In genomic region chr6:112690497-112691202, GRCh38 we compare ENCODE assay signal across 14 cellular contexts.
DNase-seq lines count a peak whose midpoint lies in the region; ATAC-seq, FAIRE-seq and TF ChIP-seq lines count a peak whose summit lies in the region.
"Had no signal": no experiment of that assay in that cellular context is flagged by ENCODE, and none has a peak within 500 bp of the region (broad histone marks: within the 10 kb centered on the region; RNA-seq: fewer than 3 reads in every experiment).

No MANE protein-coding gene starts in this region.

- H3K4me3 ChIP-seq in A549 (no peak overlapping the region), aorta (ENCODE audit: low read length in 2 of 2) (no peak overlapping the region)
- H3K4me3 ChIP-seq: prostate gland had no signal

- no peaks in the 10 kb centered on the region for H3K27me3 ChIP-seq in aorta (ENCODE audit: control insufficient read depth in 1 of 2, insufficient read depth in 2 of 2, low read length in 1 of 2)

- no peak for TF ChIP-seq EP300 in A549 (IDR thresholded peaks at IDR 0.05)

- no peaks in the 10 kb centered on the region for H3K36me3 ChIP-seq in aorta (ENCODE audit: control insufficient read depth in 1 of 2, insufficient read depth in 2 of 2, low read length in 1 of 2)
- H3K36me3 ChIP-seq: prostate gland had no signal

- FAIRE-seq in A549 (lab: Jason Lieb, UNC) = no peak

- no peak overlapping the region for H3K27ac Mint-ChIP-seq in endothelial cell (ENCODE audit: unreplicated experiment)
- H3K27ac Mint-ChIP-seq: activated CD4-positive, alpha-beta T cell treated with anti-CD3 and anti-CD28 coated beads, Interleukin-2, amount 10 ng/mL, durations not matched to agents 7 days and 5 days; activated naive CD4-positive, alpha-beta T cell treated with anti-CD3 and anti-CD28 coated beads for 36 hours; CD4-positive, CD25-positive, alpha-beta regulatory T cell had no signal

- intact Hi-C loops in aorta (cut with DNase I) = no loop called here

- TF ChIP-seq RAD21 in A549 (conservative IDR thresholded peaks at IDR 0.05 in 1 of 2, IDR thresholded peaks at IDR 0.05 in 1 of 2) = no peak

- H3K36me3 Mint-ChIP-seq in endothelial cell (ENCODE audit: low read depth, unreplicated experiment) = no peaks in the 10 kb centered on the region
- H3K36me3 Mint-ChIP-seq: CD4-positive, CD25-positive, alpha-beta regulatory T cell had no signal

- TF ChIP-seq POLR2A in A549 (IDR thresholded peaks at IDR 0.05; ENCODE audit: low read length) = no peak

- CTCF ChIA-PET in A549 (lab: Yijun Ruan, JAX) = no interaction called here

- DNase-seq in A549 (ENCODE audit: low read depth in 1 of 2, low spot score in 1 of 2) = peak in 1 of 2 experiments; percentile 16
- DNase-seq in HCEC 1CT = peak; percentile 66
- peak; percentile 58 for DNase-seq in RPMI7951 (ENCODE audit: low read depth)
- peak; percentile 41 for DNase-seq in fibroblast of the conjunctiva (ENCODE audit: low read depth)
- DNase-seq in NCI-H446 (lab: John Stamatoyannopoulos, UW) = no peak
- DNase-seq in aorta = no peak
- no peak for DNase-seq in endothelial cell (ENCODE audit: low spot score)
- DNase-seq: activated CD4-positive, alpha-beta T cell treated with anti-CD3 and anti-CD28 coated beads, Interleukin-2, amount 10 ng/mL, durations not matched to agents 7 days and 5 days; activated naive CD4-positive, alpha-beta T cell treated with anti-CD3 and anti-CD28 coated beads for 36 hours; CD4-positive, CD25-positive, alpha-beta regulatory T cell; effector CD4-positive, alpha-beta T cell; MV-4-11 had no signal

- 18% methylated on average over 6 of the region's 6 CpGs for WGBS in A549 (ENCODE audit: missing lambda C conversion rate)
- 61 to 68% methylated on average over 6 of the region's 6 CpGs for WGBS in aorta, 2 donors

- peaks cover 4% of the 10 kb centered on the region for H3K4me1 Mint-ChIP-seq in endothelial cell (ENCODE audit: unreplicated experiment)
- H3K4me1 Mint-ChIP-seq: activated CD4-positive, alpha-beta T cell treated with anti-CD3 and anti-CD28 coated beads, Interleukin-2, amount 10 ng/mL, durations not matched to agents 7 days and 5 days; CD4-positive, CD25-positive, alpha-beta regulatory T cell had no signal

- TF ChIP-seq CTCF in A549 (IDR thresholded peaks at IDR 0.05) (no peak), endothelial cell (IDR thresholded peaks at IDR 0.05; ENCODE audit: unreplicated experiment) (no peak)

- ATAC-seq in A549 (peak in 1 of 2 experiments; percentile 53; a peak in 3 of 6 replicates), HG03457 (IDR thresholded peaks at IDR 0.05; ENCODE audit: unreplicated experiment) (no peak), aorta (ENCODE audit: low FRiP score) (no peak)

- no peaks in the 10 kb centered on the region for H3K9me3 ChIP-seq in A549
- H3K9me3 ChIP-seq in aorta (ENCODE audit: control insufficient read depth, low read length) = no peaks in the 10 kb centered on the region
- H3K9me3 ChIP-seq: prostate gland had no signal

- H3K4me3 Mint-ChIP-seq in endothelial cell (ENCODE audit: unreplicated experiment) = no peak overlapping the region
- H3K4me3 Mint-ChIP-seq: activated CD4-positive, alpha-beta T cell treated with anti-CD3 and anti-CD28 coated beads, Interleukin-2, amount 10 ng/mL, durations not matched to agents 7 days and 5 days; activated naive CD4-positive, alpha-beta T cell treated with anti-CD3 and anti-CD28 coated beads for 36 hours; CD4-positive, CD25-positive, alpha-beta regulatory T cell had no signal

- H3K4me1 ChIP-seq in A549 = peaks cover 23% of the 10 kb centered on the region
- no peaks in the 10 kb centered on the region for H3K4me1 ChIP-seq in aorta (ENCODE audit: control insufficient read depth in 1 of 2, insufficient read depth in 2 of 2, low read length in 2 of 2)
- H3K4me1 ChIP-seq: prostate gland had no signal

- H3K4me2 ChIP-seq in A549 = peak overlapping the region; percentile 85

- no peaks in the 10 kb centered on the region for H3K9me3 Mint-ChIP-seq in endothelial cell (ENCODE audit: unreplicated experiment)
- H3K9me3 Mint-ChIP-seq: activated CD4-positive, alpha-beta T cell treated with anti-CD3 and anti-CD28 coated beads, Interleukin-2, amount 10 ng/mL, durations not matched to agents 7 days and 5 days; activated naive CD4-positive, alpha-beta T cell treated with anti-CD3 and anti-CD28 coated beads for 36 hours had no signal

- POLR2A ChIA-PET in A549 (lab: Yijun Ruan, JAX) = no interaction called here

- H3K27ac ChIP-seq in A549 (peak overlapping the region; percentile 41 to 65; a peak in 4 of 6 replicates), aorta (ENCODE audit: low read depth in 1 of 2, low read length in 2 of 2) (no peak overlapping the region)
- H3K27ac ChIP-seq: prostate gland had no signal

- H3K27me3 Mint-ChIP-seq in endothelial cell (ENCODE audit: unreplicated experiment) = no peaks in the 10 kb centered on the region
- H3K27me3 Mint-ChIP-seq: activated CD4-positive, alpha-beta T cell treated with anti-CD3 and anti-CD28 coated beads, Interleukin-2, amount 10 ng/mL, durations not matched to agents 7 days and 5 days; CD4-positive, CD25-positive, alpha-beta regulatory T cell had no signal

TF ChIP-seq in A549, 52 proteins besides CTCF, POLR2A, EP300 and RAD21:
- TF ChIP-seq NFE2L2 (conservative IDR thresholded peaks at IDR 0.05; ENCODE audit: low read length) = no peak
- TF ChIP-seq, protein P1, sequence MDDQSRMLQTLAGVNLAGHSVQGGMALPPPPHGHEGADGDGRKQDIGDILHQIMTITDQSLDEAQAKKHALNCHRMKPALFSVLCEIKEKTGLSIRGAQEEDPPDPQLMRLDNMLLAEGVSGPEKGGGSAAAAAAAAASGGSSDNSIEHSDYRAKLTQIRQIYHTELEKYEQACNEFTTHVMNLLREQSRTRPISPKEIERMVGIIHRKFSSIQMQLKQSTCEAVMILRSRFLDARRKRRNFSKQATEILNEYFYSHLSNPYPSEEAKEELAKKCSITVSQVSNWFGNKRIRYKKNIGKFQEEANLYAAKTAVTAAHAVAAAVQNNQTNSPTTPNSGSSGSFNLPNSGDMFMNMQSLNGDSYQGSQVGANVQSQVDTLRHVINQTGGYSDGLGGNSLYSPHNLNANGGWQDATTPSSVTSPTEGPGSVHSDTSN (IDR thresholded peaks at IDR 0.05) = no peak
- TF ChIP-seq ZFP36 (IDR thresholded peaks at IDR 0.05; ENCODE audit: borderline replicate concordance, partially characterized antibody) = no peak
- no peak for TF ChIP-seq RFX5 (IDR thresholded peaks at IDR 0.05)
- TF ChIP-seq MAZ (IDR thresholded peaks at IDR 0.05; ENCODE audit: borderline replicate concordance, low read depth, low read length) = no peak
- TF ChIP-seq REST (IDR thresholded peaks at IDR 0.05) = no peak
- TF ChIP-seq, protein P2, sequence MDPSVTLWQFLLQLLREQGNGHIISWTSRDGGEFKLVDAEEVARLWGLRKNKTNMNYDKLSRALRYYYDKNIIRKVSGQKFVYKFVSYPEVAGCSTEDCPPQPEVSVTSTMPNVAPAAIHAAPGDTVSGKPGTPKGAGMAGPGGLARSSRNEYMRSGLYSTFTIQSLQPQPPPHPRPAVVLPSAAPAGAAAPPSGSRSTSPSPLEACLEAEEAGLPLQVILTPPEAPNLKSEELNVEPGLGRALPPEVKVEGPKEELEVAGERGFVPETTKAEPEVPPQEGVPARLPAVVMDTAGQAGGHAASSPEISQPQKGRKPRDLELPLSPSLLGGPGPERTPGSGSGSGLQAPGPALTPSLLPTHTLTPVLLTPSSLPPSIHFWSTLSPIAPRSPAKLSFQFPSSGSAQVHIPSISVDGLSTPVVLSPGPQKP (IDR thresholded peaks at IDR 0.05; ENCODE audit: low read depth, low read length) = no peak
- no peak for TF ChIP-seq FOXS1 (CRISPR knock-in tag; IDR thresholded peaks at IDR 0.05)
TF ChIP-seq in A549: peak in this region for 0.

Comparison
In these comparisons a context has a peak if more than half of its experiments do, and no peak if none do; other contexts are left out.
1. DNase-seq: peak in HCEC 1CT (single experiment), RPMI7951 (single experiment) and fibroblast of the conjunctiva (single experiment); none in NCI-H446 (0 of 2), aorta (0 of 2) and endothelial cell (single experiment).
2. H3K27ac ChIP-seq: peak in A549 (2 of 2); none in aorta (0 of 2).